ENCODE assay signal across 8 cellular contexts in genomic region chrX:153969904-153970397, GRCh38. TPM values are rescaled to one million over a fixed set of nuclear protein-coding genes. Genes with fewer than 3 reads are reported as not detected.
DNase-seq lines count a peak whose midpoint lies in the region; ATAC-seq and TF ChIP-seq lines count a peak whose summit lies in the region.

No MANE protein-coding gene starts in this region.

- H2AFZ ChIP-seq in PC-3 (ENCODE audit: low read length): no peak overlapping the region

- peaks cover 29% of the 10 kb centered on the region for H3K4me1 ChIP-seq in PC-3 (ENCODE audit: insufficient read depth, low read length)
- peaks cover 48% of the 10 kb centered on the region for H3K4me1 ChIP-seq in muscle layer of colon (ENCODE audit: insufficient read depth, low read length)

- H3K4me3 ChIP-seq in GM12864 (ENCODE audit: low read depth, low read length): peak overlapping the region; percentile 97
- H3K4me3 ChIP-seq in PC-3 (ENCODE audit: low read length): peak overlapping the region; percentile 99
- H3K4me3 ChIP-seq in muscle layer of colon (ENCODE audit: low read depth in 1 of 2, low read length in 2 of 2): peak overlapping the region; percentile 41 to 94

- intact Hi-C loops in PC-3 (cut with micrococcal nuclease): loop anchor here (2.0 to 10.0 kb wide), 2 partner anchors 41 to 405 kb away; partner anchors contain the start of genes EMD and FLNA

- H3K27me3 ChIP-seq in PC-3 (ENCODE audit: low read length) (no peaks in the 10 kb centered on the region), muscle layer of colon (ENCODE audit: control insufficient read depth in 1 of 2, insufficient read depth in 2 of 2, low read length in 2 of 2) (peaks cover 0 to 8% of the 10 kb centered on the region in 2 donors)

- no peaks in the 10 kb centered on the region; the same call in 1 of the 2 replicates for H3K36me3 ChIP-seq in PC-3 (ENCODE audit: low read depth, low read length)
- no peaks in the 10 kb centered on the region for H3K36me3 ChIP-seq in muscle layer of colon (ENCODE audit: insufficient read depth, low read length)

- ATAC-seq in PC-3 (no peak), GM21717 (IDR thresholded peaks at IDR 0.05; ENCODE audit: unreplicated experiment) (no peak), GM18498 (IDR thresholded peaks at IDR 0.05; ENCODE audit: unreplicated experiment) (no peak)

- CTCF ChIA-PET in PC-3 (lab: Charles Lee): no interaction called here

- H4K20me1 ChIP-seq in PC-3 (ENCODE audit: low read length): peaks cover 38% of the 10 kb centered on the region

- no TSS peak for BruUV-seq in PC-3 (replicated peaks; lab: Mats Ljungman, UMichigan)

- H3K27ac ChIP-seq in PC-3 (ENCODE audit: low read length): no peak overlapping the region
- H3K27ac ChIP-seq in muscle layer of colon (ENCODE audit: low read depth, low read length): peak overlapping the region; percentile 85

- POLR2A ChIA-PET in PC-3 (lab: Charles Lee; ENCODE audit: unreplicated experiment): no interaction called here

- no peak for TF ChIP-seq CTCF in GM12864 (IDR thresholded peaks at IDR 0.05; ENCODE audit: low read depth, low read length, missing control alignments)
- TF ChIP-seq CTCF in PC-3 (conservative IDR thresholded peaks at IDR 0.05; ENCODE audit: low read depth, low read length): no peak

- H3F3A ChIP-seq in PC-3 (ENCODE audit: low read length, unreplicated experiment): peaks cover 6% of the 10 kb centered on the region

- no peaks in the 10 kb centered on the region for H3K9me2 ChIP-seq in PC-3 (replicated peaks; ENCODE audit: low read length)

- peak overlapping the region; percentile 87 for H3K4me2 ChIP-seq in PC-3 (ENCODE audit: low read length)

- H3K9ac ChIP-seq in PC-3 (ENCODE audit: low read length) (peak overlapping the region; percentile 74), muscle layer of colon (ENCODE audit: low read length) (peak overlapping the region; percentile 65)

- H3K79me2 ChIP-seq in PC-3 (ENCODE audit: low read length): peaks cover 83% of the 10 kb centered on the region

- no peaks in the 10 kb centered on the region for H3K9me3 ChIP-seq in PC-3 (ENCODE audit: low read length)
- H3K9me3 ChIP-seq in muscle layer of colon (ENCODE audit: low read length): peaks cover 4% of the 10 kb centered on the region

- DNase-seq in GM12864 (ENCODE audit: low read depth) (no peak), PC-3 (peak; percentile 10), dermis blood vessel endothelial cell (peak; percentile 23), COR-L47 (lab: John Stamatoyannopoulos, UW) (no peak), epidermal melanocyte (ENCODE audit: insufficient read length, low spot score) (no peak)

RNA-seq across cellular contexts. Expression of gene HCFC1, which starts 1.7 kb away (rescaled TPM):
- total RNA-seq in PC-3 (2014; rRNA removed): 66.9 and 94.0 TPM in 2 replicates
- total RNA-seq in dermis blood vessel endothelial cell: 15.3 and 48.9 TPM in 2 replicates

RNA-seq across cellular contexts. Expression of gene TMEM187, which starts 2.6 kb away (rescaled TPM):
- total RNA-seq in PC-3 (2014; rRNA removed) (10.6 and 12.4 TPM in 2 replicates), dermis blood vessel endothelial cell (6.0 and 6.5 TPM in 2 replicates)

RNA-seq across cellular contexts. Expression of gene RENBP, which starts 25.5 kb away (rescaled TPM):
- total RNA-seq in PC-3 (2014; rRNA removed) (3.7 TPM in 1 of 2 replicates, not detected in the other), dermis blood vessel endothelial cell (12.1 and 27.4 TPM in 2 replicates)

RNA-seq across cellular contexts. Expression of gene NAA10, which starts 35.1 kb away (rescaled TPM):
- total RNA-seq in PC-3 (2014; rRNA removed) (169 and 172 TPM in 2 replicates), dermis blood vessel endothelial cell (70.6 and 88.2 TPM in 2 replicates)

RNA-seq across cellular contexts. Expression of gene ARHGAP4, which starts 43.9 kb away (rescaled TPM):
- total RNA-seq in PC-3 (2014; rRNA removed) (4.0 and 4.6 TPM in 2 replicates), dermis blood vessel endothelial cell (16.0 and 27.2 TPM in 2 replicates)

Comparison
In these comparisons a context has a peak if more than half of its experiments do, and no peak if none do; other contexts are left out.
1. DNase-seq: peak in PC-3 (single experiment) and dermis blood vessel endothelial cell (single experiment); none in GM12864 (single experiment), COR-L47 (single experiment) and epidermal melanocyte (single experiment).
2. Peak in every context shown above with its lines, with median percentiles within 50 percentile points of each other: H3K4me3 ChIP-seq.